In genomic region chr11:13465909-13466371, GRCh38 we compare ENCODE assay signal across 8 cellular contexts. TPM values are rescaled to one million over a fixed set of nuclear protein-coding genes. Genes with fewer than 3 reads are reported as not detected.
DNase-seq lines count a peak whose midpoint lies in the region; ATAC-seq and TF ChIP-seq lines count a peak whose summit lies in the region.

No MANE protein-coding gene starts in this region.

- peak; percentile 30 to 63 for DNase-seq in cardiac muscle cell (ENCODE audit: low read depth in 1 of 2, low spot score in 1 of 2)
- DNase-seq in right cardiac atrium, result no peak
- peak; percentile 40 for DNase-seq in NCI-H2029 (lab: John Stamatoyannopoulos, UW)
- DNase-seq in body of pancreas, result peak in 3 of 4 donors; percentile 18 to 36 (median 22)
- peak; percentile 65 to 66 for DNase-seq in lung microvascular endothelial cell (ENCODE audit: low read depth in 2 of 2)
- no peak for DNase-seq in T-helper 2 cell treated with Interferon-gamma antibody and Interleukin-4, amounts not matched to agents 5 μg/mL and 100 μg/mL, for 36 hours (ENCODE audit: low spot score)
- DNase-seq in HuH-7.5 (ENCODE audit: low spot score), result no peak
- no peak for DNase-seq in mesenteric fat pad (ENCODE audit: low spot score)

- H3K27ac ChIP-seq in cardiac muscle cell (no peak overlapping the region), right cardiac atrium (ENCODE audit: low read length) (no peak overlapping the region), body of pancreas (no peak overlapping the region)

- H3K36me3 Mint-ChIP-seq in T-helper 2 cell treated with Interferon-gamma antibody and Interleukin-4, amounts not matched to agents 5 μg/mL and 100 μg/mL, for 36 hours (ENCODE audit: low read depth), result peaks cover 2% of the 10 kb centered on the region

- peaks cover 23% of the 10 kb centered on the region for H3K4me1 Mint-ChIP-seq in T-helper 2 cell treated with Interferon-gamma antibody and Interleukin-4, amounts not matched to agents 5 μg/mL and 100 μg/mL, for 36 hours (ENCODE audit: low read depth)

- no peak for ATAC-seq in right cardiac atrium
- no peak for ATAC-seq in body of pancreas

- intact Hi-C loops in right cardiac atrium (cut with DNase I) (loop anchor here in 1 of 4 donors (10.0 kb wide), 1 partner anchor 91 kb away; no protein-coding TSS in a partner anchor), body of pancreas (cut with DNase I) (no loop called here)

- TF ChIP-seq POLR2A in body of pancreas (IDR thresholded peaks at IDR 0.05), result no peak

- no peaks in the 10 kb centered on the region for H3K9me3 Mint-ChIP-seq in T-helper 2 cell treated with Interferon-gamma antibody and Interleukin-4, amounts not matched to agents 5 μg/mL and 100 μg/mL, for 36 hours

- H3K4me3 ChIP-seq in cardiac muscle cell, result no peak overlapping the region
- H3K4me3 ChIP-seq in right cardiac atrium (ENCODE audit: low read length), result no peak overlapping the region
- no peak overlapping the region for H3K4me3 ChIP-seq in body of pancreas

- peaks cover 3% of the 10 kb centered on the region for H3K4me1 ChIP-seq in cardiac muscle cell (ENCODE audit: low read depth)
- H3K4me1 ChIP-seq in right cardiac atrium (ENCODE audit: control insufficient read depth, insufficient read depth, low read length), result no peaks in the 10 kb centered on the region
- peaks cover 23% of the 10 kb centered on the region for H3K4me1 ChIP-seq in body of pancreas

- no peak overlapping the region for H3K4me3 Mint-ChIP-seq in T-helper 2 cell treated with Interferon-gamma antibody and Interleukin-4, amounts not matched to agents 5 μg/mL and 100 μg/mL, for 36 hours

- WGBS in right cardiac atrium, result 8% methylated on average over 6 of the region's 6 CpGs
- 1 to 3% methylated on average over 6 of the region's 6 CpGs for WGBS in body of pancreas, 2 donors

- H3K36me3 ChIP-seq in cardiac muscle cell (no peaks in the 10 kb centered on the region), body of pancreas (replicated peaks in 1 of 2; ENCODE audit: insufficient read depth in 1 of 2, low read depth in 2 of 2) (no peaks in the 10 kb centered on the region)

- H3K9me3 ChIP-seq in cardiac muscle cell (ENCODE audit: low read depth), result no peaks in the 10 kb centered on the region
- H3K9me3 ChIP-seq in right cardiac atrium (ENCODE audit: control insufficient read depth, low read length), result no peaks in the 10 kb centered on the region
- H3K9me3 ChIP-seq in body of pancreas, result no peaks in the 10 kb centered on the region

- peak; percentile 69 for TF ChIP-seq CTCF in cardiac muscle cell (IDR thresholded peaks at IDR 0.05; ENCODE audit: low read depth, low read length)
- TF ChIP-seq CTCF in body of pancreas (IDR thresholded peaks at IDR 0.05), result peak; percentile 14 to 74 (median 55)

- no peak overlapping the region for H3K27ac Mint-ChIP-seq in T-helper 2 cell treated with Interferon-gamma antibody and Interleukin-4, amounts not matched to agents 5 μg/mL and 100 μg/mL, for 36 hours

- peaks cover 6% of the 10 kb centered on the region for H3K27me3 Mint-ChIP-seq in T-helper 2 cell treated with Interferon-gamma antibody and Interleukin-4, amounts not matched to agents 5 μg/mL and 100 μg/mL, for 36 hours (ENCODE audit: low read depth)

- H3K27me3 ChIP-seq in cardiac muscle cell (no peaks in the 10 kb centered on the region), right cardiac atrium (ENCODE audit: control insufficient read depth, insufficient read depth) (no peaks in the 10 kb centered on the region), body of pancreas (no peaks in the 10 kb centered on the region)

RNA-seq across cellular contexts. Expression of gene BTBD10, which starts 2.9 kb away (rescaled TPM):
- total RNA-seq in cardiac muscle cell, result 34.7 and 35.4 TPM in 2 replicates
- polyA plus RNA-seq in cardiac muscle cell, result 37.8 and 39.0 TPM in 2 replicates
- total RNA-seq in right cardiac atrium, result 10 to 100 TPM; 22.4 to 29.7 (median 24.4) TPM
- 10.0 TPM for polyA plus RNA-seq in right cardiac atrium
- 10 to 100 TPM; 14.2 to 17.1 TPM for total RNA-seq in body of pancreas
- 80.2 and 98.0 TPM in 2 replicates for total RNA-seq in lung microvascular endothelial cell
- total RNA-seq in mesenteric fat pad, result 23.2 TPM

RNA-seq across cellular contexts. Expression of gene PTH, which starts 29.9 kb away (rescaled TPM):
- total RNA-seq in cardiac muscle cell (not detected in 2 replicates), right cardiac atrium (not detected), body of pancreas (not detected), lung microvascular endothelial cell (not detected in 2 replicates), mesenteric fat pad (not detected)
- polyA plus RNA-seq in cardiac muscle cell (not detected in 2 replicates), right cardiac atrium (not detected)

Comparison
In these comparisons a context has a peak if more than half of its experiments do, and no peak if none do; other contexts are left out.
1. DNase-seq: peak in cardiac muscle cell (2 of 2), NCI-H2029 (single experiment), body of pancreas (3 of 4) and lung microvascular endothelial cell (2 of 2); none in right cardiac atrium (0 of 3), T-helper 2 cell treated with Interferon-gamma antibody and Interleukin-4, amounts not matched to agents 5 μg/mL and 100 μg/mL, for 36 hours (single experiment), HuH-7.5 (single experiment) and mesenteric fat pad (single experiment).